ENCODE assay signal across 11 cellular contexts in the genomic region with DNA sequence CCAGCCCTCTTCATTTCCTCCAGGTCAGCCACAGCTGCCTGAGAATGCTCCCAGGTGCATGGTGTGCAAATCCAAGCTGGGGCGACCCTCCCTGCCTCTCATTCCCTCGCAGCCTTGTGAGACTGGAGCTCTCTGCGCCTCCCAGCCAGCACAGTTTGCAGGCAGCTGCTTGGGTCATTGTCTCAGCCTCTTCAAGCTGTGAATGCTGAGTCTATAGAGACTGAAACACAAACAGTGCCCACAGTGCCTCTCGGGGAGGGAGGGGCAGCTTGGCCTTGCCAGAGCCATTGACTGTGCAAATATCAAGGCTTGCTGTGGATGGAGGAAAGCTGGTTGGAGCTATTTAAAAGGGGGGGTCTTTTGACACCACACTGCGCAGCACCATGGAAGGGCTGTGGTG. TPM values are rescaled to one million over a fixed set of nuclear protein-coding genes. Genes with fewer than 3 reads are reported as not detected.
DNase-seq lines count a peak whose midpoint lies in the region; ATAC-seq and TF ChIP-seq lines count a peak whose summit lies in the region.
"Had no signal": no experiment of that assay in that cellular context is flagged by ENCODE, and none has a peak within 500 bp of the region (broad histone marks: within the 10 kb centered on the region; RNA-seq: fewer than 3 reads in every experiment).

No MANE protein-coding gene starts in this region.

- DNase-seq in Daoy (ENCODE audit: low read depth): peak; percentile 43
- peak; percentile 73 for DNase-seq in NCI-H2227 treated with DMSO at 0.1 percent for 48 hours (lab: John Stamatoyannopoulos, UW)
- peak; percentile 91 for DNase-seq in endodermal cell
- DNase-seq in neural progenitor cell (ENCODE audit: low spot score): peak; percentile 88
- DNase-seq in natural killer cell: no peak
- no peak for DNase-seq in ACHN
- no peak for DNase-seq in naive thymus-derived CD8-positive, alpha-beta T cell
- DNase-seq: activated CD8-positive, alpha-beta memory T cell treated with anti-CD3 and anti-CD28 coated beads, Interleukin-2, amount 10 ng/mL, durations not matched to agents 7 days and 5 days had no signal

- H2AFZ ChIP-seq in neural progenitor cell (replicated peaks): no peak overlapping the region

- H3K4me2 ChIP-seq in neural progenitor cell: peak overlapping the region; percentile 40
- H3K4me2 ChIP-seq: BLaER1 had no signal

- H3K27ac ChIP-seq in endodermal cell (ENCODE audit: low read depth, low read length): peak overlapping the region; percentile 48
- no peak overlapping the region for H3K27ac ChIP-seq in neural progenitor cell
- H3K27ac ChIP-seq: BLaER1 had no signal

- in situ Hi-C loops in ACHN (cut with HindIII; ENCODE audit: low pct_ligation_motif_present, low pct_unique_long_range_greater_than_20kb, low sequenced_read_pairs): no loop called here

- no peak for ATAC-seq in natural killer cell
- no peak for ATAC-seq in HG03095 (IDR thresholded peaks at IDR 0.05; ENCODE audit: unreplicated experiment)
- no peak for ATAC-seq in naive thymus-derived CD8-positive, alpha-beta T cell
- ATAC-seq: activated CD8-positive, alpha-beta memory T cell treated with anti-CD3 and anti-CD28 coated beads, Interleukin-2, amount 10 ng/mL, durations not matched to agents 7 days and 5 days had no signal

- H3K4me1 Mint-ChIP-seq in endodermal cell (peaks cover 81% of the 10 kb centered on the region), neural progenitor cell (peaks cover 78% of the 10 kb centered on the region), natural killer cell (peaks cover 15 to 19% of the 10 kb centered on the region in 2 donors)
- H3K4me1 Mint-ChIP-seq in naive thymus-derived CD8-positive, alpha-beta T cell: peaks cover 12 to 20% (median 16%) of the 10 kb centered on the region in 4 donors

- H3K36me3 Mint-ChIP-seq in endodermal cell (ENCODE audit: low read depth) (peaks cover 8% of the 10 kb centered on the region), neural progenitor cell (peaks cover 10% of the 10 kb centered on the region), natural killer cell (no peaks in the 10 kb centered on the region)
- no peaks in the 10 kb centered on the region for H3K36me3 Mint-ChIP-seq in naive thymus-derived CD8-positive, alpha-beta T cell
- H3K36me3 Mint-ChIP-seq: activated CD8-positive, alpha-beta memory T cell treated with anti-CD3 and anti-CD28 coated beads, Interleukin-2, amount 10 ng/mL, durations not matched to agents 7 days and 5 days; mesothelial cell of epicardium had no signal

- no peaks in the 10 kb centered on the region for H3K9me3 Mint-ChIP-seq in endodermal cell
- no peaks in the 10 kb centered on the region for H3K9me3 Mint-ChIP-seq in neural progenitor cell
- H3K9me3 Mint-ChIP-seq in natural killer cell: no peaks in the 10 kb centered on the region
- no peaks in the 10 kb centered on the region for H3K9me3 Mint-ChIP-seq in naive thymus-derived CD8-positive, alpha-beta T cell
- H3K9me3 Mint-ChIP-seq: mesothelial cell of epicardium had no signal

- H3K4me3 Mint-ChIP-seq in endodermal cell: peak overlapping the region; percentile 2
- peak overlapping the region; percentile 25 for H3K4me3 Mint-ChIP-seq in neural progenitor cell
- H3K4me3 Mint-ChIP-seq in natural killer cell: no peak overlapping the region
- no peak overlapping the region for H3K4me3 Mint-ChIP-seq in naive thymus-derived CD8-positive, alpha-beta T cell
- H3K4me3 Mint-ChIP-seq: activated CD8-positive, alpha-beta memory T cell treated with anti-CD3 and anti-CD28 coated beads, Interleukin-2, amount 10 ng/mL, durations not matched to agents 7 days and 5 days; mesothelial cell of epicardium had no signal

- H3K4me1 ChIP-seq in endodermal cell (ENCODE audit: control insufficient read depth, insufficient read depth, low read length) (peaks cover 46% of the 10 kb centered on the region), neural progenitor cell (peaks cover 58% of the 10 kb centered on the region)

- H3K27ac Mint-ChIP-seq in endodermal cell (peak overlapping the region; percentile 69), neural progenitor cell (peak overlapping the region; percentile 70), natural killer cell (no peak overlapping the region)
- no peak overlapping the region for H3K27ac Mint-ChIP-seq in naive thymus-derived CD8-positive, alpha-beta T cell
- H3K27ac Mint-ChIP-seq: activated CD8-positive, alpha-beta memory T cell treated with anti-CD3 and anti-CD28 coated beads, Interleukin-2, amount 10 ng/mL, durations not matched to agents 7 days and 5 days; mesothelial cell of epicardium had no signal

- peak overlapping the region; percentile 13 for H3K9ac ChIP-seq in endodermal cell (ENCODE audit: extremely low read depth, low read length, poor library complexity, severe bottlenecking)
- no peak overlapping the region for H3K9ac ChIP-seq in neural progenitor cell
- H3K9ac ChIP-seq: BLaER1 had no signal

- H4K20me1 ChIP-seq in neural progenitor cell (ENCODE audit: low read depth): peaks cover 4% of the 10 kb centered on the region
- H4K20me1 ChIP-seq: BLaER1 had no signal

- TF ChIP-seq CTCF in endodermal cell (conservative IDR thresholded peaks at IDR 0.05) (no peak), neural progenitor cell (IDR thresholded peaks at IDR 0.05) (no peak), natural killer cell (IDR thresholded peaks at IDR 0.05) (no peak)

- H3K4me3 ChIP-seq in endodermal cell (ENCODE audit: low read length) (peak overlapping the region; percentile 39), neural progenitor cell (no peak overlapping the region)
- H3K4me3 ChIP-seq: BLaER1 had no signal

- peaks cover 21% of the 10 kb centered on the region for H3F3A ChIP-seq in neural progenitor cell (ENCODE audit: low read depth)

- 21 to 31% methylated on average over 4 to 5 of the region's 5 CpGs for WGBS in endodermal cell (ENCODE audit: insufficient coverage in 1 of 2, insufficient read length in 1 of 2), 2 experiments

- POLR2A ChIA-PET in naive thymus-derived CD8-positive, alpha-beta T cell (lab: Charles Lee): no interaction called here

- no peaks in the 10 kb centered on the region for H3K79me2 ChIP-seq in neural progenitor cell (ENCODE audit: low read depth)

- H3K36me3 ChIP-seq in endodermal cell (ENCODE audit: control insufficient read depth, insufficient read depth, low read length): peaks cover 80% of the 10 kb centered on the region
- no peaks in the 10 kb centered on the region for H3K36me3 ChIP-seq in neural progenitor cell
- H3K36me3 ChIP-seq: BLaER1 had no signal

- intact Hi-C loops in natural killer cell (cut with micrococcal nuclease): no loop called here

- H3K27me3 ChIP-seq in endodermal cell (ENCODE audit: control insufficient read depth, insufficient read depth, low read length, poor library complexity, severe bottlenecking) (no peaks in the 10 kb centered on the region), neural progenitor cell (no peaks in the 10 kb centered on the region)
- H3K27me3 ChIP-seq: BLaER1 had no signal

- H3K9me3 ChIP-seq in endodermal cell (ENCODE audit: control insufficient read depth, low read length): no peaks in the 10 kb centered on the region
- no peaks in the 10 kb centered on the region for H3K9me3 ChIP-seq in neural progenitor cell (ENCODE audit: low read depth)
- H3K9me3 ChIP-seq: BLaER1 had no signal

- H3K27me3 Mint-ChIP-seq in endodermal cell (ENCODE audit: insufficient read depth) (no peaks in the 10 kb centered on the region), neural progenitor cell (ENCODE audit: insufficient read depth, low read depth) (peaks cover 8% of the 10 kb centered on the region), natural killer cell (ENCODE audit: low read depth in 2 of 2) (peaks cover 35 to 51% of the 10 kb centered on the region in 2 donors)
- H3K27me3 Mint-ChIP-seq in naive thymus-derived CD8-positive, alpha-beta T cell: peaks cover 5 to 31% (median 19%) of the 10 kb centered on the region in 5 donors

RNA-seq across cellular contexts. Expression of a gene that starts 10.6 kb away (rescaled TPM):
- 3.1 and 3.3 TPM in 2 replicates for total RNA-seq in Daoy (2014; rRNA removed; shearing (Covaris generic))
- total RNA-seq in endodermal cell: 10 to 100 TPM; 61.2 to 86.1 TPM
- 22.9 TPM for polyA plus RNA-seq in endodermal cell (2013, experiment 1 of 2)
- 24.4 TPM for polyA plus RNA-seq in endodermal cell (2013, experiment 2 of 2)
- 1.7 and 2.3 TPM in 2 replicates for total RNA-seq in neural progenitor cell (ENCODE audit: low replicate concordance)
- 1 to 10 TPM; 2.8 to 8.4 (median 2.8) TPM for total RNA-seq in natural killer cell
- 1 to 10 TPM; 6.7 to 7.7 TPM for total RNA-seq in naive thymus-derived CD8-positive, alpha-beta T cell
- under 1 TPM; 0.06 to 0.14 (median 0.06) TPM for polyA plus RNA-seq in naive thymus-derived CD8-positive, alpha-beta T cell

Comparison
In these comparisons a context has a peak if more than half of its experiments do, and no peak if none do; other contexts are left out.
1. DNase-seq: peak in Daoy (single experiment), NCI-H2227 treated with DMSO at 0.1 percent for 48 hours (single experiment), endodermal cell (single experiment) and neural progenitor cell (single experiment); none in natural killer cell (single experiment), ACHN (single experiment) and naive thymus-derived CD8-positive, alpha-beta T cell (0 of 10).
2. H3K27ac Mint-ChIP-seq: peak in endodermal cell (single experiment) and neural progenitor cell (single experiment); none in natural killer cell (0 of 2) and naive thymus-derived CD8-positive, alpha-beta T cell (0 of 10).
3. H3K4me3 Mint-ChIP-seq: peak in endodermal cell (single experiment) and neural progenitor cell (single experiment); none in natural killer cell (single experiment) and naive thymus-derived CD8-positive, alpha-beta T cell (0 of 10).
4. RNA of a gene that starts 10.6 kb away (total RNA-seq): 61.2 to 86.1 TPM in endodermal cell; 6.7 to 7.7 TPM in naive thymus-derived CD8-positive, alpha-beta T cell, 3.1 to 3.3 TPM in Daoy, 2.8 to 8.4 TPM in natural killer cell and 1.7 to 2.3 TPM in neural progenitor cell; every median in the first group is over 4 times any median in the second.